8 cellular contexts compared by ENCODE assay signal in the genomic region with DNA sequence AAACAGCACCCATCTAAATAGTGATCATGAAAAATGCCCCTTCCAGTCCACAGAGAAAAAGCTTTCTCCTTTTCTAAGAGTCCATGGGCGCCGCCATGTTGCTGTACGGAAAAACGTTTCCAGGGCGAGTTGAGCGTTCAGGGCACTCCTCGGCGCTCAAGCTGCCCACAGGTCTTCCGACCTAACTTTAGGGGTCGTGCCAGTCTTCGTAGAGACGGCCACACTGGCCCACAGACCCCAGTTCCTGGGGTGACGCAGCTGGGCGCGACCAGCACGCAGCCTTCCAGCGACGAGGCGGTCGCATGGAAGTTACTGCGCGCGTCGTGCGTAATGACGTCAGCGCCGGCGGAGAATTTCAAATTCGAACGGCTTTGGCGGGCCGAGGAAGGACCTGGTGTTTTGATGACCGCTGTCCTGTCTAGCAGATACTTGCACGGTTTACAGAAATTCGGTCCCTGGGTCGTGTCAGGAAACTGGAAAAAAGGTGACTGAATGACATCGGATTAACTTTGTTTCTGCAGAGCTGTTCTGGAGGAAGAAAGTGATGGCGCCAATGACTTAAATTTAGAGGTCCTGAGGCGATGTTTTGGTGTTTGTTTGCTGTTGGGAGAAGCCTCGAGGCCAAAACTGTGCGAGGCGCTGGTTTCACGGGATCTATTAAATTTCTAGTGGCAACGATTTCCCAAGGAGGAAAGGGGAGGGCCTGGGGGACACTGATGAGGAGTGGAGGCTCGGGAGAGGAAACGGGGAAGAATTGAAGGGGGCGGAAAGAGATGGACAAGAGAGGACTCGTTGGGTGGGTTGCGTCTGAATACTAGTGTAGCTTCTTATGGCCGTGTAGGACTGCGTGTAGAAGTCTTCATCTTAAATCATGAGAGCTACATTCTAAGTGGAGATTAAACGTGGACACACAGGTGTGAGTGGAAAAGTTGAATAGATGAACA. TPM values are rescaled to one million over a fixed set of nuclear protein-coding genes. Genes with fewer than 3 reads are reported as not detected.
DNase-seq lines count a peak whose midpoint lies in the region; ATAC-seq and TF ChIP-seq lines count a peak whose summit lies in the region.

TSS of gene METTL4 (minus strand) at position 306 of the 944 bp plus-strand sequence. CDS start 4,289 bp downstream, outside the sequence.
TSS of gene NDC80 (plus strand) at position 358 of the 944 bp plus-strand sequence. CDS start 1,429 bp downstream, outside the sequence.

- peaks cover 5% of the 10 kb centered on the region for H3K27me3 Mint-ChIP-seq in brain

- H3K9me3 Mint-ChIP-seq in brain, result no peaks in the 10 kb centered on the region

- peaks cover 5% of the 10 kb centered on the region for H3K36me3 Mint-ChIP-seq in brain

- peaks cover 63% of the 10 kb centered on the region for H3K4me1 Mint-ChIP-seq in brain

- no peak for TF ChIP-seq CTCF in brain (conservative IDR thresholded peaks at IDR 0.05)

- peak within 1 kb of the TSS; percentile 91 for H3K4me3 ChIP-seq in iPS-11a (ENCODE audit: low read depth, low read length)
- peak within 1 kb of the TSS; percentile 74 for H3K4me3 ChIP-seq in skeletal muscle cell (ENCODE audit: low read depth, low read length)

- H3K27ac Mint-ChIP-seq in brain, result peak within 1 kb of the TSS; percentile 99 to 100 (median 100)

- DNase-seq in 8988T (peak; percentile 50), NCI-H2107 treated with DMSO at 0.1 percent for 48 hours (lab: John Stamatoyannopoulos, UW; ENCODE audit: unreplicated experiment) (peak; percentile 40), UCSD-AML1 (lab: John Stamatoyannopoulos, UW; ENCODE audit: unreplicated experiment) (peak; percentile 91), skeletal muscle cell (ENCODE audit: low read depth) (peak; percentile 53)

- peak; percentile 41 for ATAC-seq in GM18508 (IDR thresholded peaks at IDR 0.05; ENCODE audit: insufficient read depth, unreplicated experiment)
- ATAC-seq in HG02981 (IDR thresholded peaks at IDR 0.05; ENCODE audit: unreplicated experiment), result peak; percentile 72

- peak within 1 kb of the TSS; percentile 93 to 99 (median 98) for H3K4me3 Mint-ChIP-seq in brain

RNA-seq across cellular contexts. Expression of gene METTL4, which starts in this region (rescaled TPM):
- polyA plus RNA-seq in brain (ENCODE audit: insufficient read depth, low read depth, low replicate concordance), result 8.6 TPM

RNA-seq across cellular contexts. Expression of gene NDC80, which starts in this region (rescaled TPM):
- polyA plus RNA-seq in brain (ENCODE audit: insufficient read depth, low read depth, low replicate concordance), result 21.0 TPM

Comparison
In these comparisons a context has a peak if more than half of its experiments do, and no peak if none do; other contexts are left out.
1. Peak in every context shown above with its lines: DNase-seq, ATAC-seq and H3K4me3 ChIP-seq.
2. DNase-seq: peak in every context shown above with its lines; median percentile 91 in UCSD-AML1; 53 in skeletal muscle cell; 50 in 8988T; 40 in NCI-H2107 treated with DMSO at 0.1 percent for 48 hours.